Comparison of ENCODE assay signal across 12 cellular contexts in the genomic region with DNA sequence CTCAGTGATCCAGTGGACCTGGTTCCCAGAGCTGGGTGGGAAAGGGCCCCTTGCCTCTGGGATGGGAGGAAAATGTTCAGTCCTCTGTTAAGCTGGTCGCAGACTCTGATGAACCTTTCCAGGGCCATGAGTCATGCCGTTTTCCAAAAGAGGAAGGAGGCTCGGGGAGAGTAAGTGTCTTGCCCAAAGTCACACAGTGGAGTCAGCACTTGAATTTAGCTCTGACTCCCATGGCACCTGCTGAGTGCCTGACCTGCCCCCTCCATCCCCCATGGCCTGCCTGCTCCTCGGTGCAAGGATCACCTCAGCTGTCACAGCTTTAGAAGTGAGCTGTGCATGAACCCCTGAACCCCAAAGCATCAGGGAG. TPM values are rescaled to one million over a fixed set of nuclear protein-coding genes. Genes with fewer than 3 reads are reported as not detected.
DNase-seq lines count a peak whose midpoint lies in the region; ATAC-seq and TF ChIP-seq lines count a peak whose summit lies in the region.
"Had no signal": no experiment of that assay in that cellular context is flagged by ENCODE, and none has a peak within 500 bp of the region (broad histone marks: within the 10 kb centered on the region; RNA-seq: fewer than 3 reads in every experiment).

No MANE protein-coding gene starts in this region.

- H2AFZ ChIP-seq in GM23338: no peak overlapping the region

- POLR2A ChIA-PET in activated CD8-positive, alpha-beta T cell treated with anti-CD3 and anti-CD28 coated beads for 36 hours (lab: Charles Lee): interaction anchor here (1.0 to 2.0 kb wide), 5 partner anchors 8 to 95 kb away, joined by 3 to 8 read pairs (median 4); a partner anchor contains a TSS
- POLR2A ChIA-PET in activated CD8-positive, alpha-beta T cell treated with anti-CD3 and anti-CD28 coated beads, Interleukin-2, amount 10 ng/mL, durations not matched to agents 7 days and 5 days (lab: Charles Lee): interaction anchor here (1.7 kb wide), 1 partner anchor 9 kb away, joined by 5 read pairs; no protein-coding TSS in a partner anchor
- POLR2A ChIA-PET in CD8-positive, alpha-beta memory T cell (lab: Charles Lee): interaction anchor here (1.2 kb wide), 1 partner anchor 13 kb away, joined by 3 read pairs; no protein-coding TSS in a partner anchor

- no peak overlapping the region for H3K4me3 ChIP-seq in right cardiac atrium (ENCODE audit: low read length)
- H3K4me3 ChIP-seq in thoracic aorta: peak overlapping the region; percentile 28
- no peak overlapping the region for H3K4me3 ChIP-seq in GM23338
- no peak overlapping the region for H3K4me3 ChIP-seq in CD8-positive, alpha-beta memory T cell (ENCODE audit: low read length)
- H3K4me3 ChIP-seq: uterus had no signal

- no peaks in the 10 kb centered on the region for H3K79me2 ChIP-seq in GM23338 (replicated peaks; ENCODE audit: insufficient read depth)

- H3K27me3 ChIP-seq in right cardiac atrium (ENCODE audit: control insufficient read depth, insufficient read depth): no peaks in the 10 kb centered on the region
- H3K27me3 ChIP-seq in thoracic aorta (replicated peaks; ENCODE audit: insufficient read depth): no peaks in the 10 kb centered on the region
- H3K27me3 ChIP-seq in GM23338 (ENCODE audit: insufficient read depth): no peaks in the 10 kb centered on the region
- H3K27me3 ChIP-seq in CD8-positive, alpha-beta memory T cell (ENCODE audit: insufficient read depth, low read length, poor library complexity, severe bottlenecking): no peaks in the 10 kb centered on the region
- H3K27me3 ChIP-seq: uterus had no signal

- DNase-seq in activated CD8-positive, alpha-beta T cell treated with anti-CD3 and anti-CD28 coated beads for 36 hours: no peak
- no peak for DNase-seq in activated CD8-positive, alpha-beta T cell treated with anti-CD3 and anti-CD28 coated beads, Interleukin-2, amount 10 ng/mL, durations not matched to agents 7 days and 5 days
- DNase-seq in T-helper 17 cell: no peak
- no peak for DNase-seq in right cardiac atrium
- DNase-seq in thoracic aorta (ENCODE audit: low spot score): peak; percentile 38
- DNase-seq in GM23338 (ENCODE audit: low spot score): no peak
- no peak for DNase-seq in CD8-positive, alpha-beta memory T cell
- DNase-seq: T-helper 9 cell, uterus had no signal

- H3K27ac ChIP-seq in right cardiac atrium (ENCODE audit: low read length) (peak overlapping the region; percentile 1), thoracic aorta (peak overlapping the region; percentile 73 to 83), GM23338 (ENCODE audit: low read depth) (no peak overlapping the region)
- H3K27ac ChIP-seq in CD8-positive, alpha-beta memory T cell (ENCODE audit: low read depth, low read length): no peak overlapping the region
- H3K27ac ChIP-seq: HL-60, uterus had no signal

- H3K4me1 Mint-ChIP-seq in activated CD8-positive, alpha-beta T cell treated with anti-CD3 and anti-CD28 coated beads for 36 hours (ENCODE audit: low read depth): peaks cover 30% of the 10 kb centered on the region
- peaks cover 20% of the 10 kb centered on the region for H3K4me1 Mint-ChIP-seq in activated CD8-positive, alpha-beta T cell treated with anti-CD3 and anti-CD28 coated beads, Interleukin-2, amount 10 ng/mL, durations not matched to agents 7 days and 5 days (ENCODE audit: low read depth)
- H3K4me1 Mint-ChIP-seq in T-helper 17 cell (peaks cover 26% of the 10 kb centered on the region), GM23338 (peaks cover 3% of the 10 kb centered on the region; the same call in 2 of the 3 replicates)
- H3K4me1 Mint-ChIP-seq in CD8-positive, alpha-beta memory T cell: peaks cover 15 to 18% (median 16%) of the 10 kb centered on the region in 3 donors

- H3K4me3 Mint-ChIP-seq in activated CD8-positive, alpha-beta T cell treated with anti-CD3 and anti-CD28 coated beads for 36 hours: no peak overlapping the region
- no peak overlapping the region for H3K4me3 Mint-ChIP-seq in activated CD8-positive, alpha-beta T cell treated with anti-CD3 and anti-CD28 coated beads, Interleukin-2, amount 10 ng/mL, durations not matched to agents 7 days and 5 days
- H3K4me3 Mint-ChIP-seq in T-helper 17 cell (peak overlapping the region; percentile 31), GM23338 (no peak overlapping the region)
- H3K4me3 Mint-ChIP-seq in CD8-positive, alpha-beta memory T cell: peak overlapping the region in 1 of 7 donors; percentile 20
- H3K4me3 Mint-ChIP-seq: activated naive CD4-positive, alpha-beta T cell treated with anti-CD3 and anti-CD28 coated beads, Interleukin-2, amount 50 U/mL, for 24 hours had no signal

- no peak for TF ChIP-seq CTCF in activated CD8-positive, alpha-beta T cell treated with anti-CD3 and anti-CD28 coated beads for 36 hours (IDR thresholded peaks at IDR 0.05)
- TF ChIP-seq CTCF in thoracic aorta (IDR thresholded peaks at IDR 0.05) (no peak), GM23338 (conservative IDR thresholded peaks at IDR 0.05; ENCODE audit: low read depth in 2 of 2) (no peak)

- no peaks in the 10 kb centered on the region for H3K9me3 ChIP-seq in T-helper 17 cell (ENCODE audit: control insufficient read depth, low read length, poor library complexity, severe bottlenecking)
- H3K9me3 ChIP-seq in right cardiac atrium (ENCODE audit: control insufficient read depth, low read length): no peaks in the 10 kb centered on the region
- no peaks in the 10 kb centered on the region for H3K9me3 ChIP-seq in thoracic aorta
- H3K9me3 ChIP-seq in CD8-positive, alpha-beta memory T cell (ENCODE audit: low read length): no peaks in the 10 kb centered on the region
- H3K9me3 ChIP-seq: uterus had no signal

- no peaks in the 10 kb centered on the region for H3K36me3 ChIP-seq in thoracic aorta
- no peaks in the 10 kb centered on the region for H3K36me3 ChIP-seq in GM23338 (ENCODE audit: insufficient read depth)
- no peaks in the 10 kb centered on the region for H3K36me3 ChIP-seq in CD8-positive, alpha-beta memory T cell (ENCODE audit: insufficient read depth, low read length)
- H3K36me3 ChIP-seq: uterus had no signal

- H3K9me3 Mint-ChIP-seq in activated CD8-positive, alpha-beta T cell treated with anti-CD3 and anti-CD28 coated beads for 36 hours: no peaks in the 10 kb centered on the region
- no peaks in the 10 kb centered on the region for H3K9me3 Mint-ChIP-seq in activated CD8-positive, alpha-beta T cell treated with anti-CD3 and anti-CD28 coated beads, Interleukin-2, amount 10 ng/mL, durations not matched to agents 7 days and 5 days (ENCODE audit: insufficient read depth)
- no peaks in the 10 kb centered on the region for H3K9me3 Mint-ChIP-seq in GM23338
- H3K9me3 Mint-ChIP-seq in CD8-positive, alpha-beta memory T cell: no peaks in the 10 kb centered on the region
- H3K9me3 Mint-ChIP-seq: activated naive CD4-positive, alpha-beta T cell treated with anti-CD3 and anti-CD28 coated beads, Interleukin-2, amount 50 U/mL, for 24 hours had no signal

- H3K27me3 Mint-ChIP-seq in activated CD8-positive, alpha-beta T cell treated with anti-CD3 and anti-CD28 coated beads for 36 hours: no peaks in the 10 kb centered on the region
- peaks cover 2% of the 10 kb centered on the region for H3K27me3 Mint-ChIP-seq in activated CD8-positive, alpha-beta T cell treated with anti-CD3 and anti-CD28 coated beads, Interleukin-2, amount 10 ng/mL, durations not matched to agents 7 days and 5 days (ENCODE audit: low read depth)
- H3K27me3 Mint-ChIP-seq in T-helper 17 cell (peaks cover 4% of the 10 kb centered on the region), GM23338 (ENCODE audit: insufficient read depth, low read depth, poor library complexity) (peaks cover 8% of the 10 kb centered on the region)
- H3K27me3 Mint-ChIP-seq in CD8-positive, alpha-beta memory T cell: peaks cover 0 to 1% of the 10 kb centered on the region in 2 donors
- H3K27me3 Mint-ChIP-seq: activated naive CD4-positive, alpha-beta T cell treated with anti-CD3 and anti-CD28 coated beads, Interleukin-2, amount 50 U/mL, for 24 hours had no signal

- H3K4me1 ChIP-seq in right cardiac atrium (ENCODE audit: control insufficient read depth, insufficient read depth, low read length) (peaks cover 9% of the 10 kb centered on the region), thoracic aorta (ENCODE audit: control insufficient read depth in 1 of 2, low read depth in 2 of 2) (peaks cover 30 to 52% of the 10 kb centered on the region in 2 donors), GM23338 (ENCODE audit: insufficient read depth) (no peaks in the 10 kb centered on the region)
- H3K4me1 ChIP-seq in CD8-positive, alpha-beta memory T cell (ENCODE audit: insufficient read depth, low read length): peaks cover 17% of the 10 kb centered on the region

- no peaks in the 10 kb centered on the region for H3K36me3 Mint-ChIP-seq in activated CD8-positive, alpha-beta T cell treated with anti-CD3 and anti-CD28 coated beads for 36 hours (ENCODE audit: low read depth)
- H3K36me3 Mint-ChIP-seq in activated CD8-positive, alpha-beta T cell treated with anti-CD3 and anti-CD28 coated beads, Interleukin-2, amount 10 ng/mL, durations not matched to agents 7 days and 5 days (ENCODE audit: low read depth): no peaks in the 10 kb centered on the region
- H3K36me3 Mint-ChIP-seq in T-helper 17 cell (ENCODE audit: low read depth) (no peaks in the 10 kb centered on the region), GM23338 (ENCODE audit: low read depth) (no peaks in the 10 kb centered on the region)
- H3K36me3 Mint-ChIP-seq in CD8-positive, alpha-beta memory T cell: no peaks in the 10 kb centered on the region
- H3K36me3 Mint-ChIP-seq: activated naive CD4-positive, alpha-beta T cell treated with anti-CD3 and anti-CD28 coated beads, Interleukin-2, amount 50 U/mL, for 24 hours had no signal

- no peaks in the 10 kb centered on the region for H4K20me1 ChIP-seq in GM23338 (replicated peaks; ENCODE audit: insufficient read depth)

- H3K4me2 ChIP-seq in GM23338: no peak overlapping the region

- CTCF ChIA-PET in activated CD8-positive, alpha-beta T cell treated with anti-CD3 and anti-CD28 coated beads for 36 hours (lab: Charles Lee): interaction anchor here (1.1 to 2.4 kb wide), 6 partner anchors 9 to 105 kb away, joined by 3 to 13 read pairs (median 6); no protein-coding TSS in a partner anchor
- CTCF ChIA-PET in activated CD8-positive, alpha-beta T cell treated with anti-CD3 and anti-CD28 coated beads, Interleukin-2, amount 10 ng/mL, durations not matched to agents 7 days and 5 days (lab: Charles Lee): interaction anchor here (1.1 to 2.6 kb wide), 5 partner anchors 9 to 206 kb away, joined by 4 to 11 read pairs (median 6); a partner anchor contains a TSS
- CTCF ChIA-PET in CD8-positive, alpha-beta memory T cell (lab: Charles Lee): interaction anchor here (1.1 to 1.5 kb wide), 4 partner anchors 25 to 302 kb away, joined by 3 to 5 read pairs (median 4); no protein-coding TSS in a partner anchor

- ATAC-seq in activated CD8-positive, alpha-beta T cell treated with anti-CD3 and anti-CD28 coated beads for 36 hours: no peak
- no peak for ATAC-seq in activated CD8-positive, alpha-beta T cell treated with anti-CD3 and anti-CD28 coated beads, Interleukin-2, amount 10 ng/mL, durations not matched to agents 7 days and 5 days
- ATAC-seq in T-helper 17 cell (peak; percentile 22), right cardiac atrium (peak; percentile 10 to 61), thoracic aorta (ENCODE audit: insufficient number of reproducible peaks, low FRiP score, low read depth) (peak; percentile 50), GM23338 (no peak), HG03097 (IDR thresholded peaks at IDR 0.05; ENCODE audit: low FRiP score, unreplicated experiment) (no peak)

- H3F3A ChIP-seq in GM23338 (replicated peaks; ENCODE audit: low read depth): no peaks in the 10 kb centered on the region

- no peaks in the 10 kb centered on the region for H3K9me2 ChIP-seq in GM23338 (ENCODE audit: insufficient read depth)

- H3K27ac Mint-ChIP-seq in activated CD8-positive, alpha-beta T cell treated with anti-CD3 and anti-CD28 coated beads for 36 hours: peak overlapping the region; percentile 41
- no peak overlapping the region for H3K27ac Mint-ChIP-seq in activated CD8-positive, alpha-beta T cell treated with anti-CD3 and anti-CD28 coated beads, Interleukin-2, amount 10 ng/mL, durations not matched to agents 7 days and 5 days
- H3K27ac Mint-ChIP-seq in T-helper 17 cell (no peak overlapping the region), GM23338 (no peak overlapping the region)
- H3K27ac Mint-ChIP-seq in CD8-positive, alpha-beta memory T cell: no peak overlapping the region
- H3K27ac Mint-ChIP-seq: activated naive CD4-positive, alpha-beta T cell treated with anti-CD3 and anti-CD28 coated beads, Interleukin-2, amount 50 U/mL, for 24 hours had no signal

- 38% methylated on average over 4 of the region's 4 CpGs for WGBS in right cardiac atrium

- intact Hi-C loops in activated CD8-positive, alpha-beta T cell treated with anti-CD3 and anti-CD28 coated beads for 36 hours (cut with micrococcal nuclease): no loop called here
- intact Hi-C loops in right cardiac atrium (cut with DNase I): no loop called here

RNA-seq across cellular contexts. Expression of a gene that starts 14.0 kb away (rescaled TPM):
- 10 to 100 TPM; 12.8 to 13.3 TPM for total RNA-seq in activated CD8-positive, alpha-beta T cell treated with anti-CD3 and anti-CD28 coated beads for 36 hours
- total RNA-seq in activated CD8-positive, alpha-beta T cell treated with anti-CD3 and anti-CD28 coated beads, Interleukin-2, amount 10 ng/mL, durations not matched to agents 7 days and 5 days: 10 to 100 TPM; 18.4 to 19.5 TPM
- total RNA-seq in T-helper 17 cell (10 to 100 TPM; 16.1 to 16.7 TPM), right cardiac atrium (10 to 100 TPM; 64.2 to 67.0 (median 66.6) TPM), thoracic aorta (10 to 100 TPM; 56.9 to 80.8 TPM)
- polyA plus RNA-seq in right cardiac atrium (21.8 TPM), GM23338 (2016; fragmentation: Nextera tagmentation; extraction: Ambion mirVana) (12.3 and 14.3 TPM in 2 replicates)
- 34.9 and 45.1 TPM in 2 replicates for total RNA-seq in GM23338 (2014; rRNA removed; shearing (Covaris generic))
- 10 to 100 TPM; 16.0 to 16.4 TPM for total RNA-seq in CD8-positive, alpha-beta memory T cell
- polyA plus RNA-seq in CD8-positive, alpha-beta memory T cell: 13.6 TPM

RNA-seq across cellular contexts. Expression of a gene that starts 52.5 kb away (rescaled TPM):
- 10 to 100 TPM; 19.1 to 21.8 TPM for total RNA-seq in activated CD8-positive, alpha-beta T cell treated with anti-CD3 and anti-CD28 coated beads for 36 hours
- 10 to 100 TPM; 19.6 to 21.5 TPM for total RNA-seq in activated CD8-positive, alpha-beta T cell treated with anti-CD3 and anti-CD28 coated beads, Interleukin-2, amount 10 ng/mL, durations not matched to agents 7 days and 5 days
- 10 to 100 TPM; 19.2 to 20.8 TPM for total RNA-seq in T-helper 17 cell
- total RNA-seq in right cardiac atrium: 1 to 10 TPM; 7.5 to 9.1 (median 8.4) TPM
- polyA plus RNA-seq in right cardiac atrium: 7.0 TPM
- total RNA-seq in thoracic aorta: 10 to 100 TPM; 18.1 to 27.4 TPM
- total RNA-seq in GM23338 (2014; rRNA removed; shearing (Covaris generic)): 33.7 and 35.2 TPM in 2 replicates
- 23.9 and 26.5 TPM in 2 replicates for polyA plus RNA-seq in GM23338 (2016; fragmentation: Nextera tagmentation; extraction: Ambion mirVana)
- 10 to 100 TPM; 21.5 to 22.9 TPM for total RNA-seq in CD8-positive, alpha-beta memory T cell
- polyA plus RNA-seq in CD8-positive, alpha-beta memory T cell: 96.7 TPM

RNA-seq across cellular contexts. Expression of a gene that starts 58.9 kb away (rescaled TPM):
- total RNA-seq in activated CD8-positive, alpha-beta T cell treated with anti-CD3 and anti-CD28 coated beads for 36 hours: 10 to 100 TPM; 36.7 to 39.2 TPM
- total RNA-seq in activated CD8-positive, alpha-beta T cell treated with anti-CD3 and anti-CD28 coated beads, Interleukin-2, amount 10 ng/mL, durations not matched to agents 7 days and 5 days: 10 to 100 TPM; 65.5 to 67.4 TPM
- 10 to 100 TPM; 29.3 to 33.0 TPM for total RNA-seq in T-helper 17 cell
- total RNA-seq in right cardiac atrium: 10 to 100 TPM; 51.9 to 58.6 (median 54.1) TPM
- polyA plus RNA-seq in right cardiac atrium: 73.4 TPM
- total RNA-seq in thoracic aorta: 10 to 100 TPM; 47.1 to 62.6 TPM
- total RNA-seq in GM23338 (2014; rRNA removed; shearing (Covaris generic)): 58.2 and 61.6 TPM in 2 replicates
- 63.4 and 73.8 TPM in 2 replicates for polyA plus RNA-seq in GM23338 (2016; fragmentation: Nextera tagmentation; extraction: Ambion mirVana)
- 10 to 100 TPM; 54.9 to 55.9 TPM for total RNA-seq in CD8-positive, alpha-beta memory T cell
- 142 TPM for polyA plus RNA-seq in CD8-positive, alpha-beta memory T cell

Comparison
In these comparisons a context has a peak if more than half of its experiments do, and no peak if none do; other contexts are left out.
1. ATAC-seq: peak in T-helper 17 cell (single experiment), right cardiac atrium (2 of 2) and thoracic aorta (single experiment); none in activated CD8-positive, alpha-beta T cell treated with anti-CD3 and anti-CD28 coated beads for 36 hours (single experiment), activated CD8-positive, alpha-beta T cell treated with anti-CD3 and anti-CD28 coated beads, Interleukin-2, amount 10 ng/mL, durations not matched to agents 7 days and 5 days (single experiment), GM23338 (single experiment) and HG03097 (single experiment).
2. H3K27ac ChIP-seq: peak in right cardiac atrium (single experiment) and thoracic aorta (2 of 2); none in GM23338 (single experiment) and CD8-positive, alpha-beta memory T cell (single experiment).